In genomic region chrX:113400193-113400704, GRCh38 we compare ENCODE assay signal across 17 cellular contexts.
DNase-seq lines count a peak whose midpoint lies in the region; ATAC-seq and TF ChIP-seq lines count a peak whose summit lies in the region.
"Had no signal": no experiment of that assay in that cellular context is flagged by ENCODE, and none has a peak within 500 bp of the region (broad histone marks: within the 10 kb centered on the region; RNA-seq: fewer than 3 reads in every experiment).

No MANE protein-coding gene starts in this region.

- H3K9me3 Mint-ChIP-seq in neural progenitor cell = peaks cover 17% of the 10 kb centered on the region

- H4K20me1 ChIP-seq in neural progenitor cell (ENCODE audit: low read depth) = no peaks in the 10 kb centered on the region
- H4K20me1 ChIP-seq in MM.1S (ENCODE audit: insufficient read depth, low read length) = no peaks in the 10 kb centered on the region

- in situ Hi-C loops in Panc1 (cut with HindIII; ENCODE audit: low pct_unique_long_range_greater_than_20kb, low sequenced_read_pairs) = no loop called here

- no peaks in the 10 kb centered on the region for H3K27me3 Mint-ChIP-seq in neural progenitor cell (ENCODE audit: insufficient read depth, low read depth)

- ATAC-seq in Panc1 = peak; percentile 90
- ATAC-seq in GM19452 (IDR thresholded peaks at IDR 0.05; ENCODE audit: unreplicated experiment) = no peak

- H3K9me3 ChIP-seq in Panc1 (ENCODE audit: control insufficient read depth, insufficient read depth, low read depth, low read length) (no peaks in the 10 kb centered on the region), neural progenitor cell (ENCODE audit: low read depth) (peaks cover 4% of the 10 kb centered on the region), MM.1S (replicated peaks; ENCODE audit: insufficient read depth, low read length) (no peaks in the 10 kb centered on the region)

- H3K4me3 Mint-ChIP-seq in neural progenitor cell = no peak overlapping the region
- H3K4me3 Mint-ChIP-seq: CD14-positive monocyte had no signal

- no peaks in the 10 kb centered on the region for H3K27me3 ChIP-seq in Panc1 (ENCODE audit: control insufficient read depth, insufficient read depth, low read length)
- H3K27me3 ChIP-seq in neural progenitor cell = no peaks in the 10 kb centered on the region
- no peaks in the 10 kb centered on the region for H3K27me3 ChIP-seq in MM.1S (replicated peaks; ENCODE audit: insufficient read depth, low read length)

- POLR2A ChIA-PET in Panc1 (lab: Charles Lee) = no interaction called here

- peaks cover 11% of the 10 kb centered on the region for H3K4me1 Mint-ChIP-seq in neural progenitor cell
- H3K4me1 Mint-ChIP-seq: CD14-positive monocyte had no signal

- no peaks in the 10 kb centered on the region for H3K36me3 ChIP-seq in Panc1 (ENCODE audit: control insufficient read depth, insufficient read depth, low read length)
- H3K36me3 ChIP-seq in neural progenitor cell = no peaks in the 10 kb centered on the region
- no peaks in the 10 kb centered on the region for H3K36me3 ChIP-seq in MM.1S (replicated peaks; ENCODE audit: insufficient read depth, low read length)

- H3K36me3 Mint-ChIP-seq in neural progenitor cell = peaks cover 3% of the 10 kb centered on the region
- H3K36me3 Mint-ChIP-seq: CD14-positive monocyte had no signal

- CTCF ChIA-PET in Panc1 (lab: Charles Lee) = no interaction called here

- BruUV-seq in Panc1 (replicated peaks; lab: Mats Ljungman, UMichigan) = no TSS peak

- no peaks in the 10 kb centered on the region for H3K4me1 ChIP-seq in Panc1 (ENCODE audit: control insufficient read depth, insufficient read depth, low read length)
- H3K4me1 ChIP-seq in neural progenitor cell = peaks cover 11% of the 10 kb centered on the region
- H3K4me1 ChIP-seq in MM.1S (ENCODE audit: low read length) = no peaks in the 10 kb centered on the region

- H3K4me2 ChIP-seq in neural progenitor cell (no peak overlapping the region), MM.1S (ENCODE audit: low read depth, low read length) (no peak overlapping the region)

- H3F3A ChIP-seq in neural progenitor cell (ENCODE audit: low read depth) (no peaks in the 10 kb centered on the region), MM.1S (ENCODE audit: insufficient read depth, low read length) (no peaks in the 10 kb centered on the region)

- no peaks in the 10 kb centered on the region for H3K9me2 ChIP-seq in MM.1S (replicated peaks; ENCODE audit: insufficient read depth, low read length)

- H3K79me2 ChIP-seq in neural progenitor cell (ENCODE audit: low read depth) (no peaks in the 10 kb centered on the region), MM.1S (ENCODE audit: low read length) (no peaks in the 10 kb centered on the region)

- H3K27ac ChIP-seq in Panc1 (ENCODE audit: low read length) (0 out of 2 replicates have a peak overlapping the region, but pooled peaks have one; percentile 23), epithelial cell of prostate (no peak overlapping the region), neural progenitor cell (no peak overlapping the region), MM.1S (ENCODE audit: low read length) (no peak overlapping the region)

- DNase-seq in H4 (ENCODE audit: low spot score) (peak; percentile 46), Panc1 (ENCODE audit: low read depth, low spot score) (peak; percentile 38), epithelial cell of prostate (ENCODE audit: low read depth, low spot score) (peak; percentile 12), neural progenitor cell (ENCODE audit: low spot score) (peak; percentile 25), NCI-H82 (lab: John Stamatoyannopoulos, UW) (no peak), MM.1S (no peak), NCI-H2107 treated with DMSO at 0.1 percent for 48 hours (lab: John Stamatoyannopoulos, UW; ENCODE audit: unreplicated experiment) (no peak)
- DNase-seq: activated CD4-positive, alpha-beta T cell treated with anti-CD3 and anti-CD28 coated beads, Interleukin-2, amount 50 U/mL, for 1 hour; aorta; effector CD4-positive, alpha-beta T cell; GF-D8; KBM-7; NCI-H146; NCI-H524; substantia nigra had no signal

- H3K9ac ChIP-seq in neural progenitor cell (no peak overlapping the region), MM.1S (ENCODE audit: low read length) (no peak overlapping the region)

- intact Hi-C loops in Panc1 (cut with micrococcal nuclease; ENCODE audit: unreplicated experiment) = no loop called here

- H3K27ac Mint-ChIP-seq in neural progenitor cell = no peak overlapping the region
- H3K27ac Mint-ChIP-seq: CD14-positive monocyte had no signal

- H2AFZ ChIP-seq in neural progenitor cell (replicated peaks) = no peak overlapping the region
- H2AFZ ChIP-seq in MM.1S (ENCODE audit: low read length) = no peak overlapping the region

- H3K4me3 ChIP-seq in Panc1 (ENCODE audit: low read depth in 2 of 2, low read length in 2 of 2) (no peak overlapping the region), neural progenitor cell (no peak overlapping the region), MM.1S (ENCODE audit: low read length) (no peak overlapping the region)

- TF ChIP-seq CTCF in Panc1 (IDR thresholded peaks at IDR 0.05) (no peak), neural progenitor cell (IDR thresholded peaks at IDR 0.05) (no peak), MM.1S (IDR thresholded peaks at IDR 0.05; ENCODE audit: low read length) (no peak)

Comparison
In these comparisons a context has a peak if more than half of its experiments do, and no peak if none do; other contexts are left out.
1. DNase-seq: peak in H4 (single experiment), Panc1 (single experiment), epithelial cell of prostate (single experiment) and neural progenitor cell (single experiment); none in NCI-H82 (single experiment), MM.1S (single experiment) and NCI-H2107 treated with DMSO at 0.1 percent for 48 hours (single experiment).